ENCODE assay signal across 16 cellular contexts in genomic region chr14:101843038-101843437, GRCh38.
DNase-seq lines count a peak whose midpoint lies in the region; ATAC-seq, FAIRE-seq and TF ChIP-seq lines count a peak whose summit lies in the region.
"Had no signal": no experiment of that assay in that cellular context is flagged by ENCODE, and none has a peak within 500 bp of the region (broad histone marks: within the 10 kb centered on the region; RNA-seq: fewer than 3 reads in every experiment).

No MANE protein-coding gene starts in this region.

- peaks cover 54% of the 10 kb centered on the region for H3K36me3 Mint-ChIP-seq in activated naive CD4-positive, alpha-beta T cell treated with anti-CD3 and anti-CD28 coated beads, Interleukin-2, amount 10 ng/mL, durations not matched to agents 7 days and 5 days

- TF ChIP-seq CTCF in OCI-LY3 (IDR thresholded peaks at IDR 0.05; ENCODE audit: low read depth, low read length) (no peak), GM12878 (IDR thresholded peaks at IDR 0.05 in 2 of 3, conservative IDR thresholded peaks at IDR 0.05 in 1 of 3; ENCODE audit: control insufficient read depth in 2 of 3, extremely low read depth in 1 of 3, insufficient read depth in 1 of 3, low read depth in 3 of 3, low read length in 3 of 3) (no peak), pancreas (IDR thresholded peaks at IDR 0.05) (no peak)

- FAIRE-seq in GM12878 (lab: Jason Lieb, UNC) (no peak), pancreas (lab: Jason Lieb, UNC) (no peak)
- FAIRE-seq: astrocyte, colon had no signal

- H3K9me3 ChIP-seq in OCI-LY3 (ENCODE audit: insufficient read depth, low read length) (no peaks in the 10 kb centered on the region), GM12878 (replicated peaks; ENCODE audit: control insufficient read depth, insufficient read depth, low read length) (no peaks in the 10 kb centered on the region), pancreas (no peaks in the 10 kb centered on the region)

- 0 out of 2 replicates have a peak, but pooled peaks cover 3% of the 10 kb centered on the region for H4K20me1 ChIP-seq in OCI-LY3 (ENCODE audit: insufficient read depth, low read length)
- no peaks in the 10 kb centered on the region for H4K20me1 ChIP-seq in GM12878 (ENCODE audit: control insufficient read depth, insufficient read depth)

- H3K4me3 Mint-ChIP-seq in activated naive CD4-positive, alpha-beta T cell treated with anti-CD3 and anti-CD28 coated beads, Interleukin-2, amount 10 ng/mL, durations not matched to agents 7 days and 5 days, result no peak overlapping the region

- peaks cover 4% of the 10 kb centered on the region for H3K36me3 ChIP-seq in OCI-LY3 (replicated peaks; ENCODE audit: low read depth, low read length)
- H3K36me3 ChIP-seq in GM12878 (ENCODE audit: control insufficient read depth in 2 of 2, insufficient read depth in 2 of 2, low read length in 1 of 2), result peaks cover 0 to 5% of the 10 kb centered on the region in 2 experiments; a peak in 2 of 4 replicates
- H3K36me3 ChIP-seq in pancreas, result no peaks in the 10 kb centered on the region

- H3K9me3 Mint-ChIP-seq in activated naive CD4-positive, alpha-beta T cell treated with anti-CD3 and anti-CD28 coated beads, Interleukin-2, amount 10 ng/mL, durations not matched to agents 7 days and 5 days, result no peaks in the 10 kb centered on the region

- H3K4me3 ChIP-seq in OCI-LY3 (ENCODE audit: low read length) (no peak overlapping the region), GM12878 (no peak overlapping the region), pancreas (no peak overlapping the region)

- H3K4me2 ChIP-seq in OCI-LY3 (ENCODE audit: low read length) (peak overlapping the region; percentile 84; the same call in 1 of the 2 replicates), GM12878 (ENCODE audit: control insufficient read depth, insufficient read depth) (peak overlapping the region; percentile 84; the same call in 1 of the 2 replicates)

- H3K4me1 Mint-ChIP-seq in activated naive CD4-positive, alpha-beta T cell treated with anti-CD3 and anti-CD28 coated beads, Interleukin-2, amount 10 ng/mL, durations not matched to agents 7 days and 5 days, result peaks cover 87% of the 10 kb centered on the region

- BruUV-seq in GM12878 (replicated peaks; lab: Mats Ljungman, UMichigan), result no TSS peak

- peaks cover 81% of the 10 kb centered on the region for H3K4me1 ChIP-seq in OCI-LY3 (ENCODE audit: low read length)
- peaks cover 45% of the 10 kb centered on the region for H3K4me1 ChIP-seq in GM12878 (ENCODE audit: control insufficient read depth, insufficient read depth, low read length)
- peaks cover 3 to 14% (median 5%) of the 10 kb centered on the region in 3 donors for H3K4me1 ChIP-seq in pancreas

- DNase-seq in activated naive CD4-positive, alpha-beta T cell treated with anti-CD3 and anti-CD28 coated beads, Interleukin-2, amount 10 ng/mL, durations not matched to agents 7 days and 5 days, result no peak
- DNase-seq in activated naive CD4-positive, alpha-beta T cell treated with Interleukin-2 at 50 U/mL for 16 hours, result no peak
- DNase-seq in GM12878 (ENCODE audit: low read depth, low spot score) (no peak), pancreas (no peak), 8988T (no peak), dermis blood vessel endothelial cell (no peak), DMS79 treated with DMSO at 0.1 percent for 48 hours (lab: John Stamatoyannopoulos, UW) (no peak)
- DNase-seq: activated CD4-positive, alpha-beta T cell treated with anti-CD3 and anti-CD28 coated beads for 1 hour; GOT3; NCI-H2107; NCI-H526 treated with DMSO at 0.1 percent for 48 hours; substantia nigra; T1000 had no signal

- H3K27me3 Mint-ChIP-seq in activated naive CD4-positive, alpha-beta T cell treated with anti-CD3 and anti-CD28 coated beads, Interleukin-2, amount 10 ng/mL, durations not matched to agents 7 days and 5 days, result no peaks in the 10 kb centered on the region

- H3K27ac ChIP-seq in OCI-LY3 (ENCODE audit: low read length) (peak overlapping the region; percentile 47), GM12878 (ENCODE audit: control insufficient read depth, insufficient read depth) (no peak overlapping the region), pancreas (peak overlapping the region in 1 of 4 donors; percentile 7)

- no peak overlapping the region for H3K9ac ChIP-seq in OCI-LY3 (ENCODE audit: low read length)
- no peak overlapping the region for H3K9ac ChIP-seq in GM12878 (ENCODE audit: control insufficient read depth, insufficient read depth, low read length)

- H2AFZ ChIP-seq in OCI-LY3 (ENCODE audit: low read depth, low read length), result no peak overlapping the region
- H2AFZ ChIP-seq in GM12878 (ENCODE audit: control insufficient read depth, low read depth, low read length), result no peak overlapping the region

- ATAC-seq in GM12878 (no peak), pancreas (peak; percentile 24 to 76 (median 62))

- H3K79me2 ChIP-seq in OCI-LY3 (ENCODE audit: low read length) (peaks cover 72% of the 10 kb centered on the region), GM12878 (ENCODE audit: control insufficient read depth, insufficient read depth, low read length) (peaks cover 54% of the 10 kb centered on the region)

- CTCF ChIA-PET in activated naive CD4-positive, alpha-beta T cell treated with anti-CD3 and anti-CD28 coated beads, Interleukin-2, amount 10 ng/mL, durations not matched to agents 7 days and 5 days (lab: Charles Lee), result interaction anchor here (0.7 to 7.3 kb wide), 7 partner anchors 37 to 137 kb away, joined by 3 to 79 read pairs (median 5); no protein-coding TSS in a partner anchor
- CTCF ChIA-PET in GM12878 (lab: Yijun Ruan, JAX), result interaction anchor here (0.9 to 8.3 kb wide), 18 partner anchors 10 to 150 kb away, joined by 3 to 72 read pairs (median 6); no protein-coding TSS in a partner anchor

- TF ChIP-seq RAD21 in GM12878 (IDR thresholded peaks at IDR 0.05; ENCODE audit: insufficient read depth, low read depth, low read length), result no peak

- no peaks in the 10 kb centered on the region for H3K27me3 ChIP-seq in OCI-LY3 (ENCODE audit: low read depth, low read length)
- H3K27me3 ChIP-seq in GM12878 (replicated peaks in 1 of 2; ENCODE audit: control insufficient read depth in 2 of 2, insufficient read depth in 2 of 2, low read length in 1 of 2), result no peaks in the 10 kb centered on the region
- H3K27me3 ChIP-seq in pancreas, result no peaks in the 10 kb centered on the region

- intact Hi-C loops in GM12878 (cut with micrococcal nuclease; ENCODE audit: unreplicated experiment), result loop anchor here (1.0 to 10.0 kb wide), 4 partner anchors 34 to 136 kb away; no protein-coding TSS in a partner anchor
- intact Hi-C loops in pancreas (cut with DNase I), result no loop called here

- SMC1A ChIA-PET in GM12878 (lab: Charles Lee; ENCODE audit: uncharacterized antibody, unreplicated experiment), result interaction anchor here (1.2 to 5.2 kb wide), 9 partner anchors 19 to 136 kb away, joined by 3 to 34 read pairs (median 11); no protein-coding TSS in a partner anchor

- no peak for TF ChIP-seq POLR2A in GM12878 (IDR thresholded peaks at IDR 0.05; ENCODE audit: low read depth, low read length)

- POLR2A ChIA-PET in GM12878 (lab: Charles Lee), result interaction anchor here (0.6 to 1.8 kb wide), 4 partner anchors 20 to 110 kb away, joined by 3 to 7 read pairs (median 4); no protein-coding TSS in a partner anchor

- WGBS in GM12878 (ENCODE audit: insufficient coverage, insufficient replicate concordance, low lambda C conversion rate, missing lambda C conversion rate), result 67% methylated on average over 3 of the region's 3 CpGs
- 26 to 39% methylated on average over 3 of the region's 3 CpGs for WGBS in pancreas, 2 donors

- in situ Hi-C loops in GM12878 (cut with MboI), result no loop called here

- RAD21 ChIA-PET in GM12878 (lab: Charles Lee; ENCODE audit: unreplicated experiment), result interaction anchor here (1.2 to 3.5 kb wide), 14 partner anchors 9 to 136 kb away, joined by 3 to 52 read pairs (median 7); no protein-coding TSS in a partner anchor

- no peak for TF ChIP-seq EP300 in GM12878 (IDR thresholded peaks at IDR 0.05; ENCODE audit: borderline replicate concordance in 1 of 2, control insufficient read depth in 1 of 2, low read depth in 2 of 2, low read length in 2 of 2)

- H3K27ac Mint-ChIP-seq in activated naive CD4-positive, alpha-beta T cell treated with anti-CD3 and anti-CD28 coated beads, Interleukin-2, amount 10 ng/mL, durations not matched to agents 7 days and 5 days, result peak overlapping the region; percentile 75

TF ChIP-seq in GM12878, 131 proteins besides CTCF, POLR2A, EP300 and RAD21:
- TF ChIP-seq ZNF207 (IDR thresholded peaks at IDR 0.05; ENCODE audit: borderline replicate concordance) (no peak), TCF7 (IDR thresholded peaks at IDR 0.05; ENCODE audit: borderline replicate concordance) (no peak), TCF12 (IDR thresholded peaks at IDR 0.05; ENCODE audit: low read depth, low read length) (no peak)
